ENCODE assay signal across 8 cellular contexts in the genomic region with DNA sequence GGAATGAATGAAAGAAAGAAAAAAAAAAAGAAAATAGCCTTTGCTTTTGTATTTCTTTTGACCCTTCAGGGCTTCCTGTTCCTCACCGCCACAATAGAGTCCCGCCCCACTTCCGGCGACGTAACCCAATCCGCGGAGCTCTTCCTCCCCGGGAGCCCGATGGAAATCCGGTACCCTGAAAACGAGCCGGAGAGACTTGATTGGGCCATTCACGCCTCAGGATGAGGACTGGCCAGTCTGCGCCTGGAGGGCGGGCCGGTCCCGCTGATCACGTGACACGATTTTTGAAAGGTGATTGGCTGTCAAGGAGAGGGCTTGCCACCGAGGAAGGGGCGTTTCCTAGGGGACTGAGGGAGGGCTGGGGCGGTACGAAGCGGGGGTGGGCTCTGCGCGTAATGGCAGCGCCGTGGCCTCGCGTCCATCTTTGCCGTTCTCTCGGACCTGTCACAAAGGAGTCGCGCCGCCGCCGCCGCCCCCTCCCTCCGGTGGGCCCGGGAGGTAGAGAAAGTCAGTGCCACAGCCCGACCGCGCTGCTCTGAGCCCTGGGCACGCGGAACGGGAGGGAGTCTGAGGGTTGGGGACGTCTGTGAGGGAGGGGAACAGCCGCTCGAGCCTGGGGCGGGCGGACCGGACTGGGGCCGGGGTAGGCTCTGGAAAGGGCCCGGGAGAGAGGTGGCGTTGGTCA. TPM values are rescaled to one million over a fixed set of nuclear protein-coding genes. Genes with fewer than 3 reads are reported as not detected.
DNase-seq lines count a peak whose midpoint lies in the region; ATAC-seq, FAIRE-seq and TF ChIP-seq lines count a peak whose summit lies in the region.

A gene with protein sequence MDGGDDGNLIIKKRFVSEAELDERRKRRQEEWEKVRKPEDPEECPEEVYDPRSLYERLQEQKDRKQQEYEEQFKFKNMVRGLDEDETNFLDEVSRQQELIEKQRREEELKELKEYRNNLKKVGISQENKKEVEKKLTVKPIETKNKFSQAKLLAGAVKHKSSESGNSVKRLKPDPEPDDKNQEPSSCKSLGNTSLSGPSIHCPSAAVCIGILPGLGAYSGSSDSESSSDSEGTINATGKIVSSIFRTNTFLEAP (minus strand): TSS at position 95 of the 685 bp plus-strand sequence. CDS start 12,185 bp downstream, outside the sequence.
A gene (plus strand): TSS at position 385 of the 685 bp plus-strand sequence. CDS start 18,330 bp downstream, outside the sequence.

- H3K4me1 Mint-ChIP-seq in T-helper 2 cell treated with Interferon-gamma antibody and Interleukin-4, amounts not matched to agents 5 μg/mL and 100 μg/mL, for 36 hours (ENCODE audit: low read depth), result peaks cover 33% of the 10 kb centered on the region

- DNase-seq in NCI-H1930 (lab: John Stamatoyannopoulos, UW) (peak; percentile 92 to 94), ascending aorta (ENCODE audit: low spot score in 2 of 2) (peak; percentile 98 to 99), right atrium auricular region (ENCODE audit: low spot score) (peak; percentile 99), psoas muscle (peak; percentile 96 to 98), urothelium cell line (ENCODE audit: low spot score) (peak; percentile 100)
- peak; percentile 99 for DNase-seq in T-helper 2 cell treated with Interferon-gamma antibody and Interleukin-4, amounts not matched to agents 5 μg/mL and 100 μg/mL, for 36 hours (ENCODE audit: low spot score)

- intact Hi-C loops in ascending aorta (cut with DNase I) (loop anchor here (1.0 to 10.0 kb wide), 8 partner anchors 59 to 619 kb away; a partner anchor contains a TSS), psoas muscle (cut with DNase I) (loop anchor here (5.0 kb wide), 1 partner anchor 56 kb away; no protein-coding TSS in a partner anchor)

- H3K4me1 ChIP-seq in ascending aorta, result peaks cover 5 to 32% of the 10 kb centered on the region in 2 donors
- H3K4me1 ChIP-seq in right atrium auricular region, result peaks cover 0 to 32% of the 10 kb centered on the region in 2 donors
- H3K4me1 ChIP-seq in psoas muscle, result peaks cover 24% of the 10 kb centered on the region

- H3K27me3 Mint-ChIP-seq in T-helper 2 cell treated with Interferon-gamma antibody and Interleukin-4, amounts not matched to agents 5 μg/mL and 100 μg/mL, for 36 hours (ENCODE audit: low read depth), result no peaks in the 10 kb centered on the region

- FAIRE-seq in urothelium cell line (lab: Jason Lieb, UNC), result peak; percentile 40

- peak within 1 kb of the TSS; percentile 92 for H3K27ac Mint-ChIP-seq in T-helper 2 cell treated with Interferon-gamma antibody and Interleukin-4, amounts not matched to agents 5 μg/mL and 100 μg/mL, for 36 hours

- peak within 1 kb of the TSS; percentile 95 to 96 for H3K27ac ChIP-seq in ascending aorta
- peak within 1 kb of the TSS; percentile 93 to 97 for H3K27ac ChIP-seq in right atrium auricular region
- peak within 1 kb of the TSS; percentile 96 for H3K27ac ChIP-seq in psoas muscle

- peak; percentile 89 for ATAC-seq in GM18502 (IDR thresholded peaks at IDR 0.05; ENCODE audit: poor library complexity, unreplicated experiment)
- ATAC-seq in HG02970 (IDR thresholded peaks at IDR 0.05; ENCODE audit: low FRiP score, unreplicated experiment), result peak; percentile 88
- ATAC-seq in psoas muscle, result peak; percentile 95 to 98 (median 97)

- H3K4me3 Mint-ChIP-seq in T-helper 2 cell treated with Interferon-gamma antibody and Interleukin-4, amounts not matched to agents 5 μg/mL and 100 μg/mL, for 36 hours, result peak within 1 kb of the TSS; percentile 99

- no peaks in the 10 kb centered on the region for H3K36me3 ChIP-seq in ascending aorta
- no peaks in the 10 kb centered on the region for H3K36me3 ChIP-seq in right atrium auricular region
- no peaks in the 10 kb centered on the region for H3K36me3 ChIP-seq in psoas muscle (ENCODE audit: insufficient read depth in 1 of 2, low read depth in 1 of 2)

- H3K36me3 Mint-ChIP-seq in T-helper 2 cell treated with Interferon-gamma antibody and Interleukin-4, amounts not matched to agents 5 μg/mL and 100 μg/mL, for 36 hours (ENCODE audit: low read depth), result peaks cover 13% of the 10 kb centered on the region

- H3K9me3 ChIP-seq in ascending aorta (no peaks in the 10 kb centered on the region), right atrium auricular region (no peaks in the 10 kb centered on the region), psoas muscle (no peaks in the 10 kb centered on the region)

- WGBS in psoas muscle, 3 donors, result 0 to 1% (median 0%) methylated on average over 54 to 55 of the region's 55 CpGs

- TF ChIP-seq CTCF in ascending aorta (IDR thresholded peaks at IDR 0.05) (no peak), right atrium auricular region (IDR thresholded peaks at IDR 0.05) (no peak), psoas muscle (IDR thresholded peaks at IDR 0.05) (no peak)

- peak within 1 kb of the TSS; percentile 78 to 94 for H3K4me3 ChIP-seq in ascending aorta
- H3K4me3 ChIP-seq in right atrium auricular region, result peak within 1 kb of the TSS; percentile 87 to 95
- H3K4me3 ChIP-seq in psoas muscle, result peak within 1 kb of the TSS; percentile 93

- no peaks in the 10 kb centered on the region for H3K9me3 Mint-ChIP-seq in T-helper 2 cell treated with Interferon-gamma antibody and Interleukin-4, amounts not matched to agents 5 μg/mL and 100 μg/mL, for 36 hours

- H3K27me3 ChIP-seq in ascending aorta, result no peaks in the 10 kb centered on the region
- H3K27me3 ChIP-seq in right atrium auricular region, result no peaks in the 10 kb centered on the region
- H3K27me3 ChIP-seq in psoas muscle (ENCODE audit: insufficient read depth in 3 of 3, low read length in 2 of 3), result no peaks in the 10 kb centered on the region

RNA-seq across cellular contexts. Expression of the first gene that starts in this region (rescaled TPM):
- total RNA-seq in ascending aorta (32.6 TPM), right atrium auricular region (10 to 100 TPM; 55.7 to 79.0 TPM), psoas muscle (10 to 100 TPM; 47.9 to 60.4 (median 50.2) TPM)
- 10 to 100 TPM; 37.1 to 61.9 (median 47.6) TPM for polyA plus RNA-seq in psoas muscle

RNA-seq across cellular contexts. Expression of the second gene that starts in this region (rescaled TPM):
- total RNA-seq in ascending aorta (29.3 TPM), right atrium auricular region (10 to 100 TPM; 17.0 to 17.2 TPM), psoas muscle (10 to 100 TPM; 14.6 to 19.5 (median 16.7) TPM)
- polyA plus RNA-seq in psoas muscle, result 10 to 100 TPM in 2 of 3 donors, 1 to 10 TPM in 1; 7.1 to 18.2 (median 11.0) TPM

Comparison
In these comparisons a context has a peak if more than half of its experiments do, and no peak if none do; other contexts are left out.
1. Peak in every context shown above with its lines: DNase-seq, ATAC-seq, H3K4me3 ChIP-seq and H3K27ac ChIP-seq.